ENCODE assay signal across 9 cellular contexts in genomic region chr17:73429440-73430164, GRCh38.
A peak's percentile ranks its signal among the peaks of the same experiment; 100 is the strongest.
DNase-seq lines count a peak whose midpoint lies in the region; ATAC-seq, FAIRE-seq and TF ChIP-seq lines count a peak whose summit lies in the region.
"Had no signal": no experiment of that assay in that cellular context is flagged by ENCODE, and none has a peak within 500 bp of the region (broad histone marks: within the 10 kb centered on the region; RNA-seq: fewer than 3 reads in every experiment).

No MANE protein-coding gene starts in this region.

- H3K27ac Mint-ChIP-seq in astrocyte (ENCODE audit: unreplicated experiment), result no peak overlapping the region

- ATAC-seq in HG02870 (IDR thresholded peaks at IDR 0.05; ENCODE audit: unreplicated experiment), result peak; percentile 76
- ATAC-seq in GM19023 (IDR thresholded peaks at IDR 0.05; ENCODE audit: unreplicated experiment), result no peak

- no peaks in the 10 kb centered on the region for H3K36me3 ChIP-seq in astrocyte (ENCODE audit: insufficient read depth, low read length)
- no peaks in the 10 kb centered on the region for H3K36me3 ChIP-seq in hepatocyte (replicated peaks; ENCODE audit: insufficient read depth, low read depth)

- no peak overlapping the region for H3K4me3 Mint-ChIP-seq in astrocyte (ENCODE audit: unreplicated experiment)

- no peaks in the 10 kb centered on the region for H3K27me3 Mint-ChIP-seq in astrocyte (ENCODE audit: low read depth, unreplicated experiment)

- 29% methylated on average over 14 of the region's 14 CpGs for WGBS in hepatocyte (ENCODE audit: low lambda C conversion rate, missing lambda C conversion rate)

- H4K20me1 ChIP-seq in astrocyte (ENCODE audit: insufficient read depth, low read length), result no peaks in the 10 kb centered on the region
- H4K20me1 ChIP-seq in hepatocyte (ENCODE audit: insufficient read depth, poor library complexity, severe bottlenecking), result no peaks in the 10 kb centered on the region

- H3K79me2 ChIP-seq in astrocyte (ENCODE audit: insufficient read depth, low read length), result no peaks in the 10 kb centered on the region
- no peaks in the 10 kb centered on the region for H3K79me2 ChIP-seq in hepatocyte

- H3K9ac ChIP-seq in astrocyte (ENCODE audit: low read length), result no peak overlapping the region

- no peak overlapping the region for H3K27ac ChIP-seq in astrocyte (ENCODE audit: low read depth, low read length)
- H3K27ac ChIP-seq in hepatocyte, result no peak overlapping the region

- H2AFZ ChIP-seq in astrocyte (ENCODE audit: low read depth, low read length) (no peak overlapping the region), hepatocyte (no peak overlapping the region)

- no peaks in the 10 kb centered on the region for H3K36me3 Mint-ChIP-seq in astrocyte (ENCODE audit: low read depth, unreplicated experiment)

- no peaks in the 10 kb centered on the region for H3K9me3 ChIP-seq in astrocyte (ENCODE audit: insufficient read depth, low read depth, low read length)
- H3K9me3 ChIP-seq in hepatocyte (ENCODE audit: low read depth), result no peaks in the 10 kb centered on the region

- H3K4me1 ChIP-seq in astrocyte (ENCODE audit: insufficient read depth, low read length), result no peaks in the 10 kb centered on the region
- H3K4me1 ChIP-seq in hepatocyte (ENCODE audit: insufficient read depth), result no peaks in the 10 kb centered on the region

- H3K4me3 ChIP-seq in astrocyte (ENCODE audit: insufficient read depth, low read depth, low read length), result no peak overlapping the region
- no peak overlapping the region for H3K4me3 ChIP-seq in hepatocyte
- H3K4me3 ChIP-seq in skeletal muscle cell (ENCODE audit: low read depth, low read length), result no peak overlapping the region

- TF ChIP-seq CTCF in astrocyte (IDR thresholded peaks at IDR 0.05; ENCODE audit: insufficient read depth, low read depth, low read length) (peak; percentile 84), hepatocyte (IDR thresholded peaks at IDR 0.05; ENCODE audit: poor library complexity) (peak; percentile 99)

- no peaks in the 10 kb centered on the region for H3K9me3 Mint-ChIP-seq in astrocyte (ENCODE audit: unreplicated experiment)

- H3K27me3 ChIP-seq in astrocyte (ENCODE audit: insufficient read depth, low read length), result no peaks in the 10 kb centered on the region
- H3K27me3 ChIP-seq in hepatocyte, result no peaks in the 10 kb centered on the region

- peak; percentile 69 for DNase-seq in GDM1 (lab: John Stamatoyannopoulos, UW)
- DNase-seq in NCI-H2029 treated with DMSO at 0.1 percent for 48 hours (lab: John Stamatoyannopoulos, UW), result peak; percentile 69
- DNase-seq in T-helper 9 cell, result peak; percentile 89
- DNase-seq in astrocyte (ENCODE audit: low read depth), result peak; percentile 24
- peak; percentile 94 for DNase-seq in hepatocyte (ENCODE audit: low spot score)
- peak; percentile 17 for DNase-seq in skeletal muscle cell (ENCODE audit: low read depth)

- FAIRE-seq in astrocyte (lab: Jason Lieb, UNC), result no peak
- FAIRE-seq: islet of Langerhans had no signal

- peaks cover 5% of the 10 kb centered on the region for H3K4me1 Mint-ChIP-seq in astrocyte (ENCODE audit: low read depth, unreplicated experiment)

- H3K9me2 ChIP-seq in hepatocyte (replicated peaks; ENCODE audit: insufficient read depth), result no peaks in the 10 kb centered on the region

- no peak overlapping the region for H3K4me2 ChIP-seq in astrocyte (ENCODE audit: low read length)
- H3K4me2 ChIP-seq in hepatocyte, result peak overlapping the region; percentile 48

Comparison
In these comparisons a context has a peak if more than half of its experiments do, and no peak if none do; other contexts are left out.
1. DNase-seq: peak in every context shown above with its lines; median percentile 94 in hepatocyte; 89 in T-helper 9 cell; 69 in GDM1; 69 in NCI-H2029 treated with DMSO at 0.1 percent for 48 hours; 24 in astrocyte; 17 in skeletal muscle cell.